8 cellular contexts compared by ENCODE assay signal in genomic region chr20:4171538-4172116, GRCh38. TPM values are rescaled to one million over a fixed set of nuclear protein-coding genes. Genes with fewer than 3 reads are reported as not detected.
DNase-seq lines count a peak whose midpoint lies in the region; ATAC-seq and TF ChIP-seq lines count a peak whose summit lies in the region.

No MANE protein-coding gene starts in this region.

- H3K4me3 ChIP-seq in ascending aorta (peak overlapping the region; percentile 50 to 72), adrenal gland (peak overlapping the region in 1 of 4 donors; percentile 51)

- H3K27me3 ChIP-seq in ascending aorta = no peaks in the 10 kb centered on the region
- H3K27me3 ChIP-seq in adrenal gland = no peaks in the 10 kb centered on the region

- ATAC-seq in GM19395 (IDR thresholded peaks at IDR 0.05; ENCODE audit: unreplicated experiment) = no peak

- WGBS in adrenal gland, 4 donors = 61 to 77% (median 70%) methylated on average over 11 to 13 of the region's 13 CpGs

- TF ChIP-seq POLR2A in adrenal gland (IDR thresholded peaks at IDR 0.05) = no peak

- peaks cover 0 to 5% of the 10 kb centered on the region in 2 donors for H3K36me3 ChIP-seq in ascending aorta
- no peaks in the 10 kb centered on the region for H3K36me3 ChIP-seq in adrenal gland (replicated peaks in 1 of 2)

- peaks cover 2% of the 10 kb centered on the region for H3K36me3 Mint-ChIP-seq in T-helper 1 cell treated with Interleukin-12 subunit alpha and Interleukin-12 subunit beta and Interleukin-4 antibody, amounts not matched to agents 30 μg/mL and 1 μg/mL, for 36 hours (ENCODE audit: low read depth)

- TF ChIP-seq CTCF in ascending aorta (IDR thresholded peaks at IDR 0.05) = no peak
- TF ChIP-seq CTCF in adrenal gland (IDR thresholded peaks at IDR 0.05) = no peak

- no peaks in the 10 kb centered on the region for H3K27me3 Mint-ChIP-seq in T-helper 1 cell treated with Interleukin-12 subunit alpha and Interleukin-12 subunit beta and Interleukin-4 antibody, amounts not matched to agents 30 μg/mL and 1 μg/mL, for 36 hours (ENCODE audit: low read depth)

- no peak for DNase-seq in T-helper 1 cell
- DNase-seq in ascending aorta (ENCODE audit: low spot score in 2 of 2) = no peak
- DNase-seq in left kidney (ENCODE audit: low read depth, low spot score) = peak; percentile 38
- no peak for DNase-seq in SKM-1 (lab: John Stamatoyannopoulos, UW; ENCODE audit: unreplicated experiment)
- DNase-seq in adrenal gland = no peak

- peak overlapping the region; percentile 85 for H3K27ac Mint-ChIP-seq in T-helper 1 cell treated with Interleukin-12 subunit alpha and Interleukin-12 subunit beta and Interleukin-4 antibody, amounts not matched to agents 30 μg/mL and 1 μg/mL, for 36 hours

- no peaks in the 10 kb centered on the region for H3K9me3 Mint-ChIP-seq in T-helper 1 cell treated with Interleukin-12 subunit alpha and Interleukin-12 subunit beta and Interleukin-4 antibody, amounts not matched to agents 30 μg/mL and 1 μg/mL, for 36 hours

- H3K4me3 Mint-ChIP-seq in T-helper 1 cell treated with Interleukin-12 subunit alpha and Interleukin-12 subunit beta and Interleukin-4 antibody, amounts not matched to agents 30 μg/mL and 1 μg/mL, for 36 hours = peak overlapping the region; percentile 68

- intact Hi-C loops in ascending aorta (cut with DNase I) (loop anchor here (2.0 kb wide), 1 partner anchor 385 kb away; the partner anchor contains the start of gene CENPB), adrenal gland (cut with DNase I) (loop anchor here in 1 of 2 donors (2.0 kb wide), 1 partner anchor 61 kb away; no protein-coding TSS in a partner anchor)

- H3K27ac ChIP-seq in ascending aorta = peak overlapping the region; percentile 86 to 88
- H3K27ac ChIP-seq in temporal lobe (ENCODE audit: low read depth, low read length) = peak overlapping the region; percentile 91
- peak overlapping the region in 2 of 5 donors; percentile 51 to 75 for H3K27ac ChIP-seq in adrenal gland

- H3K9me3 ChIP-seq in ascending aorta (no peaks in the 10 kb centered on the region), adrenal gland (replicated peaks in 1 of 3) (no peaks in the 10 kb centered on the region)

- H3K4me1 ChIP-seq in ascending aorta = peaks cover 5 to 14% of the 10 kb centered on the region in 2 donors
- peaks cover 0 to 14% of the 10 kb centered on the region in 2 donors for H3K4me1 ChIP-seq in adrenal gland (replicated peaks in 1 of 2)

- H3K4me1 Mint-ChIP-seq in T-helper 1 cell treated with Interleukin-12 subunit alpha and Interleukin-12 subunit beta and Interleukin-4 antibody, amounts not matched to agents 30 μg/mL and 1 μg/mL, for 36 hours (ENCODE audit: low read depth) = peaks cover 41% of the 10 kb centered on the region

RNA-seq across cellular contexts. Expression of gene SMOX, which starts 23.0 kb away (rescaled TPM):
- total RNA-seq in ascending aorta (4.9 TPM), temporal lobe (7.6 TPM), adrenal gland (1 to 10 TPM; 4.0 to 9.9 (median 5.8) TPM)
- polyA plus RNA-seq in adrenal gland = 1 to 10 TPM; 2.7 to 9.0 (median 4.7) TPM
